ENCODE assay signal across 8 cellular contexts in the genomic region with DNA sequence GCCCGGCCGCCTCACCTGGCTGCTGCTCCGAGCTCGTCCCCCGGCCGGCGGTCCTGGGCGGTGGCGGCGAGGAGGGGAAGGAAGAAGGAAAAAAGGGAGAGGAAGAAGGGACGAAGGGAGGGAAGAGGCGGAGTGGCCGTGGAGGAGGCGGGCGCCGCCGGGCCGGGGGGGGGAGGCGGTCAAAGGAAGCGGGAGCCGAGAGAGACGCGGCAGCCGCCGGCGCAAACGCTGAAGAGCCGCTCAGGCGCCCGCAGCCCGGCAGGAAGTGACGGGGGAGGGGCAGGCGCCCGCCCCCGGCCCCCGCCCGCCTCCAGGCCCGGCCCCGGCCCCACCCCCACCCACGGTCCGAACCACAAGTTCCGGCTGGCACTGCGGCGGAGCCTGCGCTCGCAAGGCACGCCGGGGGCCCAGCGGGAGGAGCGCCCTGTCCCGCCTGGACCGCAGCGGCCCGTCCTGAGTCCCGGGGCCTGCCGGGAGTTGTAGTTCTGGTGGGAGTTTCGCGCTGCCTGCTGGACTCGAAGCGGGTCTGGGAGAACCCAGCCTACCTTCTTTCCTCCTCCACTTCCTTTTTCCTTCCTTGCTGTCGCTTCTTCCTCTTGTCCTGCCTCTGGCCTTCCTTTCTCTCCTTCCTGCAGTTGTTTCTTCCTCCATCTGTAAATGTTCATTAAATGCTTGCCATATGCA.
A peak's percentile ranks its signal among the peaks of the same experiment; 100 is the strongest.
DNase-seq lines count a peak whose midpoint lies in the region; ATAC-seq lines count a peak whose summit lies in the region.

A gene with protein sequence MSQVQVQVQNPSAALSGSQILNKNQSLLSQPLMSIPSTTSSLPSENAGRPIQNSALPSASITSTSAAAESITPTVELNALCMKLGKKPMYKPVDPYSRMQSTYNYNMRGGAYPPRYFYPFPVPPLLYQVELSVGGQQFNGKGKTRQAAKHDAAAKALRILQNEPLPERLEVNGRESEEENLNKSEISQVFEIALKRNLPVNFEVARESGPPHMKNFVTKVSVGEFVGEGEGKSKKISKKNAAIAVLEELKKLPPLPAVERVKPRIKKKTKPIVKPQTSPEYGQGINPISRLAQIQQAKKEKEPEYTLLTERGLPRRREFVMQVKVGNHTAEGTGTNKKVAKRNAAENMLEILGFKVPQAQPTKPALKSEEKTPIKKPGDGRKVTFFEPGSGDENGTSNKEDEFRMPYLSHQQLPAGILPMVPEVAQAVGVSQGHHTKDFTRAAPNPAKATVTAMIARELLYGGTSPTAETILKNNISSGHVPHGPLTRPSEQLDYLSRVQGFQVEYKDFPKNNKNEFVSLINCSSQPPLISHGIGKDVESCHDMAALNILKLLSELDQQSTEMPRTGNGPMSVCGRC (minus strand): TSS at position 234 of the 684 bp plus-strand sequence. CDS start 22,133 bp downstream, outside the sequence.

- peaks cover 41 to 48% (median 42%) of the 10 kb centered on the region in 11 experiments for H4K20me1 ChIP-seq in BLaER1 treated with 17β-estradiol and CSF1 and Interleukin-3, amounts not matched to agents 10 nM and 100 nM

- H3K4me2 ChIP-seq in BLaER1 treated with 17β-estradiol and CSF1 and Interleukin-3, amounts not matched to agents 10 nM and 100 nM = peak within 1 kb of the TSS; percentile 80 to 98 (median 91)

- no peaks in the 10 kb centered on the region for H3K27me3 ChIP-seq in BLaER1 treated with 17β-estradiol and CSF1 and Interleukin-3, amounts not matched to agents 10 nM and 100 nM

- DNase-seq in NCI-H748 (lab: John Stamatoyannopoulos, UW; ENCODE audit: unreplicated experiment) = peak; percentile 93
- DNase-seq in activated CD4-positive, alpha-beta T cell treated with anti-CD3 and anti-CD28 coated beads, Interleukin-2, amount 50 U/mL, for 1 hour = peak; percentile 90
- DNase-seq in cortex of kidney (lab: John Stamatoyannopoulos, UW) = peak; percentile 35
- peak; percentile 99 for DNase-seq in left kidney (ENCODE audit: low read depth, low spot score)
- peak; percentile 94 for DNase-seq in stimulated activated CD4-positive, alpha-beta T cell treated with anti-CD3 and anti-CD28 coated beads, Interleukin-1b, Interleukin-23, amount 100 ng/mL, for 48 hours

- no peaks in the 10 kb centered on the region for H3K9me3 ChIP-seq in BLaER1 treated with 17β-estradiol and CSF1 and Interleukin-3, amounts not matched to agents 10 nM and 100 nM (replicated peaks in 1 of 11)

- peak within 1 kb of the TSS; percentile 81 to 99 (median 98) for H3K4me3 ChIP-seq in BLaER1 treated with 17β-estradiol and CSF1 and Interleukin-3, amounts not matched to agents 10 nM and 100 nM

- peaks cover 0 to 24% (median 13%) of the 10 kb centered on the region in 11 experiments; a peak in 12 of 22 replicates for H3K36me3 ChIP-seq in BLaER1 treated with 17β-estradiol and CSF1 and Interleukin-3, amounts not matched to agents 10 nM and 100 nM

- H3K27ac ChIP-seq in BLaER1 treated with 17β-estradiol and CSF1 and Interleukin-3, amounts not matched to agents 10 nM and 100 nM = peak within 1 kb of the TSS; percentile 85 to 97 (median 95)

- H3K4me1 ChIP-seq in BLaER1 treated with 17β-estradiol and CSF1 and Interleukin-3, amounts not matched to agents 10 nM and 100 nM = peaks cover 21 to 35% (median 31%) of the 10 kb centered on the region in 10 experiments; a peak in 19 of 20 replicates

- peak; percentile 93 for ATAC-seq in GM19351 (IDR thresholded peaks at IDR 0.05; ENCODE audit: unreplicated experiment)
- peak; percentile 90 for ATAC-seq in HG03521 (IDR thresholded peaks at IDR 0.05; ENCODE audit: unreplicated experiment)

- peak within 1 kb of the TSS; percentile 95 to 99 (median 97) for H3K9ac ChIP-seq in BLaER1 treated with 17β-estradiol and CSF1 and Interleukin-3, amounts not matched to agents 10 nM and 100 nM

Comparison
In these comparisons a context has a peak if more than half of its experiments do, and no peak if none do; other contexts are left out.
1. Peak in every context shown above with its lines: DNase-seq, ATAC-seq, H3K4me3 ChIP-seq and H3K27ac ChIP-seq.
2. DNase-seq: peak in every context shown above with its lines; median percentile 99 in left kidney; 94 in stimulated activated CD4-positive, alpha-beta T cell treated with anti-CD3 and anti-CD28 coated beads, Interleukin-1b, Interleukin-23, amount 100 ng/mL, for 48 hours; 93 in NCI-H748; 90 in activated CD4-positive, alpha-beta T cell treated with anti-CD3 and anti-CD28 coated beads, Interleukin-2, amount 50 U/mL, for 1 hour; 35 in cortex of kidney.